7 cellular contexts compared by ENCODE assay signal in the genomic region with DNA sequence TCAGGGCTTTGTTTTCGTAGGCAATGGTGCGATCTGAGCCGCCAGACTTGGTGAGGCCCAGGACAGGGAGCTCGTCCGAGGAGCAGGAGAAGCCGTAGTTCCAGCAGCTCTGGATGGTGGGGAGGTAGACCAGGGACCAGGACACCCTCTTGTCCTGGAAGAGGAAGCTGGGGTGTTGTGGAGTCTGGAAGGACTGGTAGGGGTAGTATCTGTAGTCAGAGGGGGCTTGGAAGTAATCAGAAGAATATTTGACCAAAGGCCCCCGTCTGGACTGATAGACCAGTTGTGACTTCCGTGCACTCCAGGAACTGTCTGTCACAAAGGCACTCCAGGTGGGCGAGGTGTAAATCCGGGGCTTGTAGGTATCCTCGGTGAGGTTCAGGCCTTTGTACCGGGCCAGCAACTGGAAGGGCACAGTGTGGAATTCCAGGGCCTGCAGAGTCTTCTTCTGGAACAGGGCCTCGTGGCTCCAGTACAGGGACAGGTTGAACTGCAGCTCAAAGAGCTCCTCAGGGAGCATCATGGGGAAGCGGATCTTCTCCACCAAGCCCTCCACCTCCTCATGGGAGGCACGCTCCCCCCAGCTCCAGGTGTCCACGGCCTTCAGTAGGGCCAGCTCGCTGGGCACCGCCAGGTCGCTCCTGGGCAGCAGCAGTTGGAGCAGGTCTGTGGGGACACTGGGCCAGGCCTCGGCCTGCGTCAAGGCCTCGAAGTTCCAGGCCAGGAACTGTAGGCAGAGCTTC. TPM values are rescaled to one million over a fixed set of nuclear protein-coding genes. Genes with fewer than 3 reads are reported as not detected.
DNase-seq lines count a peak whose midpoint lies in the region; ATAC-seq and TF ChIP-seq lines count a peak whose summit lies in the region.

No MANE protein-coding gene starts in this region.

- CTCF ChIA-PET in HEK293 (lab: Yijun Ruan, JAX) = interaction anchor here (0.5 to 5.0 kb wide), 54 partner anchors 9 to 827 kb away, joined by 3 to 72 read pairs (median 5); a partner anchor contains a TSS
- CTCF ChIA-PET in WTC11 (lab: Charles Lee) = interaction anchor here (0.6 to 8.3 kb wide), 34 partner anchors 8 to 687 kb away, joined by 3 to 95 read pairs (median 4); a partner anchor contains a TSS

- intact Hi-C loops in thyroid gland (cut with DNase I) = loop anchor here (2.0 to 5.0 kb wide), 2 partner anchors 50 to 105 kb away; no protein-coding TSS in a partner anchor

- ATAC-seq in WTC11 (no peak), GM18868 (IDR thresholded peaks at IDR 0.05; ENCODE audit: unreplicated experiment) (no peak), HG03095 (IDR thresholded peaks at IDR 0.05; ENCODE audit: unreplicated experiment) (no peak)

- H2BK5ac ChIP-seq in mesenchymal stem cell (ENCODE audit: low read depth, low read length, poor library complexity, severe bottlenecking) = no peak overlapping the region

- peaks cover 8% of the 10 kb centered on the region for H3K4me1 ChIP-seq in HEK293 (ENCODE audit: control insufficient read depth, insufficient read depth, low read length)
- peaks cover 42% of the 10 kb centered on the region for H3K4me1 ChIP-seq in mesenchymal stem cell (ENCODE audit: control insufficient read depth, insufficient read depth, low read depth, low read length)
- H3K4me1 ChIP-seq in thyroid gland = peaks cover 29 to 38% of the 10 kb centered on the region in 2 donors

- peaks cover 4% of the 10 kb centered on the region; the same call in 1 of the 2 replicates for H3K36me3 Mint-ChIP-seq in WTC11

- peak overlapping the region; percentile 19 for H4K91ac ChIP-seq in mesenchymal stem cell (ENCODE audit: low read length)

- H3K4me2 ChIP-seq in mesenchymal stem cell (ENCODE audit: low read length, poor library complexity, severe bottlenecking) = no peak overlapping the region

- POLR2A ChIA-PET in HEK293 (lab: Yijun Ruan, JAX) = interaction anchor here (0.9 to 3.5 kb wide), 3 partner anchors 88 to 131 kb away, joined by 3 to 17 read pairs (median 3); no protein-coding TSS in a partner anchor
- POLR2A ChIA-PET in WTC11 (lab: Charles Lee) = interaction anchor here (2.2 kb wide), 1 partner anchor 105 kb away, joined by 6 read pairs; no protein-coding TSS in a partner anchor

- no peaks in the 10 kb centered on the region for H3K9me3 Mint-ChIP-seq in WTC11

- peaks cover 40% of the 10 kb centered on the region for H3K79me1 ChIP-seq in mesenchymal stem cell (replicated peaks; ENCODE audit: low read length, poor library complexity, severe bottlenecking)

- peak overlapping the region; percentile 83 for H4K8ac ChIP-seq in mesenchymal stem cell (ENCODE audit: low read length)

- H3K27me3 ChIP-seq in mesenchymal stem cell (ENCODE audit: control insufficient read depth in 1 of 2, insufficient read depth in 1 of 2, low read length in 2 of 2) = no peaks in the 10 kb centered on the region
- H3K27me3 ChIP-seq in thyroid gland = no peaks in the 10 kb centered on the region

- no peak for TF ChIP-seq POLR2A in thyroid gland (IDR thresholded peaks at IDR 0.05)

- no peak overlapping the region for H2BK15ac ChIP-seq in mesenchymal stem cell (ENCODE audit: low read depth, poor library complexity, severe bottlenecking)

- H3K9me3 ChIP-seq in HEK293 (ENCODE audit: control insufficient read depth, insufficient read depth, low read depth, low read length) (no peaks in the 10 kb centered on the region), mesenchymal stem cell (ENCODE audit: control insufficient read depth, low read length) (no peaks in the 10 kb centered on the region), thyroid gland (no peaks in the 10 kb centered on the region)

- H2BK12ac ChIP-seq in mesenchymal stem cell (ENCODE audit: low read length in 2 of 2) = no peak overlapping the region

- H3K27ac Mint-ChIP-seq in WTC11 = peak overlapping the region; percentile 75

- WGBS in mesenchymal stem cell = 88% methylated on average over 22 of the region's 22 CpGs
- WGBS in thyroid gland, 2 donors = 65 to 83% methylated on average over 13 to 15 of the region's 22 CpGs

- H3K4ac ChIP-seq in mesenchymal stem cell (ENCODE audit: low read depth in 1 of 2, low read length in 2 of 2) = peak overlapping the region in 1 of 2 experiments; percentile 61

- H3K9ac ChIP-seq in mesenchymal stem cell (ENCODE audit: low read length) = peak overlapping the region; percentile 58

- no peak overlapping the region for H3K4me3 Mint-ChIP-seq in WTC11

- DNase-seq in WTC11 (ENCODE audit: low spot score) (no peak), mesenchymal stem cell (no peak), thyroid gland (no peak), SHP77 (lab: John Stamatoyannopoulos, UW) (no peak)

- no peak overlapping the region for H3K18ac ChIP-seq in mesenchymal stem cell (ENCODE audit: low read depth in 1 of 2, low read length in 2 of 2)

- no peak overlapping the region for H3K23ac ChIP-seq in mesenchymal stem cell (ENCODE audit: low read length in 2 of 2)

- peaks cover 24% of the 10 kb centered on the region for H3K4me1 Mint-ChIP-seq in WTC11

- TF ChIP-seq CTCF in HEK293 (tag by site-specific recombination; IDR thresholded peaks at IDR 0.05) (no peak), WTC11 (IDR thresholded peaks at IDR 0.05) (no peak), thyroid gland (IDR thresholded peaks at IDR 0.05) (no peak)

- H3K14ac ChIP-seq in mesenchymal stem cell (ENCODE audit: low read length in 2 of 2) = no peak overlapping the region

- H3K36me3 ChIP-seq in HEK293 (ENCODE audit: control insufficient read depth in 2 of 2, insufficient read depth in 1 of 2, low read length in 2 of 2) (peaks cover 15 to 89% of the 10 kb centered on the region in 2 experiments; a peak in 2 of 3 replicates), mesenchymal stem cell (ENCODE audit: control insufficient read depth in 1 of 2, insufficient read depth in 2 of 2, low read depth in 1 of 2, low read length in 2 of 2) (peaks cover 70 to 85% of the 10 kb centered on the region in 2 experiments), thyroid gland (no peaks in the 10 kb centered on the region)

- H2AK5ac ChIP-seq in mesenchymal stem cell (ENCODE audit: low read length, severe bottlenecking) = no peak overlapping the region

- no peak overlapping the region for H3K4me3 ChIP-seq in HEK293 (ENCODE audit: low read depth, low read length)
- H3K4me3 ChIP-seq in mesenchymal stem cell (ENCODE audit: insufficient read depth in 1 of 2, low read depth in 1 of 2, low read length in 2 of 2) = no peak overlapping the region
- H3K4me3 ChIP-seq in thyroid gland (replicated peaks in 1 of 3) = no peak overlapping the region

- no peak overlapping the region for H2AFZ ChIP-seq in mesenchymal stem cell (ENCODE audit: low read depth, low read length)

- no peaks in the 10 kb centered on the region; the same call in 1 of the 2 replicates for H3K27me3 Mint-ChIP-seq in WTC11 (ENCODE audit: low read depth)

- no peak overlapping the region for H2BK120ac ChIP-seq in mesenchymal stem cell (ENCODE audit: low read depth, low read length)

- H3K27ac ChIP-seq in HEK293 (ENCODE audit: extremely low read depth, low read depth, low read length) (no peak overlapping the region), mesenchymal stem cell (ENCODE audit: low read length, poor library complexity, severe bottlenecking) (no peak overlapping the region), thyroid gland (peak overlapping the region; percentile 45 to 81 (median 51))

TF ChIP-seq in HEK293, 187 proteins besides CTCF, POLR2A, EP300 and RAD21 (continues in another document):
- TF ChIP-seq ZNF600 (tag by site-specific recombination; IDR thresholded peaks at IDR 0.05) = peak; percentile 92
- no peak for TF ChIP-seq ZNF792 (tag by site-specific recombination; IDR thresholded peaks at IDR 0.05)

TF ChIP-seq in WTC11, 78 proteins besides CTCF, POLR2A, EP300 and RAD21 (continues in another document):
- TF ChIP-seq ELF4 (CRISPR knock-in tag; IDR thresholded peaks at IDR 0.05; ENCODE audit: low read depth) (no peak), MYBL2 (CRISPR knock-in tag; IDR thresholded peaks at IDR 0.05) (no peak), ZBTB21 (CRISPR knock-in tag; IDR thresholded peaks at IDR 0.05; ENCODE audit: borderline replicate concordance) (no peak), ZNF138 (CRISPR knock-in tag; conservative IDR thresholded peaks at IDR 0.05) (no peak), KAT7 (CRISPR knock-in tag; IDR thresholded peaks at IDR 0.05; ENCODE audit: borderline replicate concordance) (no peak), FOXK1 (CRISPR knock-in tag; IDR thresholded peaks at IDR 0.05) (no peak), NR3C1 (CRISPR knock-in tag; conservative IDR thresholded peaks at IDR 0.05; ENCODE audit: low read depth) (no peak), SMAD3 (CRISPR knock-in tag; IDR thresholded peaks at IDR 0.05; ENCODE audit: borderline replicate concordance) (no peak), GTF2I (CRISPR knock-in tag; conservative IDR thresholded peaks at IDR 0.05) (no peak)
- TF ChIP-seq, protein P1, sequence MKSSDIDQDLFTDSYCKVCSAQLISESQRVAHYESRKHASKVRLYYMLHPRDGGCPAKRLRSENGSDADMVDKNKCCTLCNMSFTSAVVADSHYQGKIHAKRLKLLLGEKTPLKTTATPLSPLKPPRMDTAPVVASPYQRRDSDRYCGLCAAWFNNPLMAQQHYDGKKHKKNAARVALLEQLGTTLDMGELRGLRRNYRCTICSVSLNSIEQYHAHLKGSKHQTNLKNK (CRISPR knock-in tag; IDR thresholded peaks at IDR 0.05) = no peak

RNA-seq across cellular contexts. Expression of a gene that starts 7.8 kb away (rescaled TPM):
- total RNA-seq in WTC11 (2021) = 57.9 to 88.6 TPM (median 86.9 TPM) in 3 replicates
- polyA plus RNA-seq in mesenchymal stem cell (2013, experiment 1 of 2) = 349 TPM
- 351 TPM for polyA plus RNA-seq in mesenchymal stem cell (2013, experiment 2 of 2)
- 100 to 1,000 TPM; 193 to 443 (median 390) TPM for total RNA-seq in thyroid gland

RNA-seq across cellular contexts. Expression of a gene that starts 37.6 kb away (rescaled TPM):
- total RNA-seq in WTC11 (2021) = 34.1 to 39.7 TPM (median 35.1 TPM) in 3 replicates
- polyA plus RNA-seq in mesenchymal stem cell (2013, experiment 1 of 2) = 37.8 TPM
- 38.3 TPM for polyA plus RNA-seq in mesenchymal stem cell (2013, experiment 2 of 2)
- total RNA-seq in thyroid gland = 10 to 100 TPM; 21.2 to 37.1 (median 27.3) TPM

RNA-seq across cellular contexts. Expression of a gene that starts 46.7 kb away (rescaled TPM):
- total RNA-seq in WTC11 (2021) (36.9 to 39.3 TPM (median 37.1 TPM) in 3 replicates), thyroid gland (100 to 1,000 TPM in 1 of 4 donors, 10 to 100 TPM in 3; 52.9 to 133 (median 82.2) TPM)
- polyA plus RNA-seq in mesenchymal stem cell (2013, experiment 1 of 2) = 391 TPM
- 397 TPM for polyA plus RNA-seq in mesenchymal stem cell (2013, experiment 2 of 2)

RNA-seq across cellular contexts. Expression of a gene that starts 52.0 kb away (rescaled TPM):
- total RNA-seq in WTC11 (2021) (1.5 to 2.7 TPM (median 1.7 TPM) in 3 replicates), thyroid gland (100 to 1,000 TPM in 1 of 4 donors, 10 to 100 TPM in 3; 58.8 to 135 (median 73.7) TPM)
- 11.9 TPM for polyA plus RNA-seq in mesenchymal stem cell (2013, experiment 1 of 2)
- polyA plus RNA-seq in mesenchymal stem cell (2013, experiment 2 of 2) = 13.6 TPM

Comparison
In these comparisons a context has a peak if more than half of its experiments do, and no peak if none do; other contexts are left out.
1. H3K27ac ChIP-seq: peak in thyroid gland (3 of 3); none in HEK293 (single experiment) and mesenchymal stem cell (single experiment).